16 cellular contexts compared by ENCODE assay signal in genomic region chr1:7255303-7256058, GRCh38.
DNase-seq lines count a peak whose midpoint lies in the region; ATAC-seq and TF ChIP-seq lines count a peak whose summit lies in the region.
"Had no signal": no experiment of that assay in that cellular context is flagged by ENCODE, and none has a peak within 500 bp of the region (broad histone marks: within the 10 kb centered on the region; RNA-seq: fewer than 3 reads in every experiment).

No MANE protein-coding gene starts in this region.

- H3K27ac Mint-ChIP-seq in stimulated activated naive CD8-positive, alpha-beta T cell treated with anti-CD3 and anti-CD28 coated beads, Interleukin-15, amount 100 ng/mL, for 72 hours, result no peak overlapping the region
- H3K27ac Mint-ChIP-seq: stimulated activated naive B cell treated with anti-CD40 and anti-IgM and Interleukin-4, amounts not matched to agents 10 μg/mL and 1 μg/mL and 100 μg/mL, for 72 hours had no signal

- TF ChIP-seq CTCF in RWPE2 (IDR thresholded peaks at IDR 0.05; ENCODE audit: poor library complexity, severe bottlenecking) (no peak), fibroblast of the aortic adventitia (IDR thresholded peaks at IDR 0.05; ENCODE audit: insufficient read depth, low read length) (no peak)

- H3K4me3 Mint-ChIP-seq in stimulated activated naive CD8-positive, alpha-beta T cell treated with anti-CD3 and anti-CD28 coated beads, Interleukin-15, amount 100 ng/mL, for 72 hours, result no peak overlapping the region
- H3K4me3 Mint-ChIP-seq: stimulated activated naive B cell treated with anti-CD40 and anti-IgM and Interleukin-4, amounts not matched to agents 10 μg/mL and 1 μg/mL and 100 μg/mL, for 72 hours had no signal

- no peaks in the 10 kb centered on the region for H3K9me3 Mint-ChIP-seq in stimulated activated naive CD8-positive, alpha-beta T cell treated with anti-CD3 and anti-CD28 coated beads, Interleukin-15, amount 100 ng/mL, for 72 hours
- H3K9me3 Mint-ChIP-seq: stimulated activated naive B cell treated with anti-CD40 and anti-IgM and Interleukin-4, amounts not matched to agents 10 μg/mL and 1 μg/mL and 100 μg/mL, for 72 hours had no signal

- no peaks in the 10 kb centered on the region for H3K9me3 ChIP-seq in RWPE2 (ENCODE audit: severe bottlenecking)
- H3K9me3 ChIP-seq: adrenal gland, SJSA1 had no signal

- DNase-seq in stimulated activated naive CD8-positive, alpha-beta T cell treated with anti-CD3 and anti-CD28 coated beads, Interleukin-15, Interleukin-2, amounts not matched to agents 100 U/mL and 50 U/mL, for 24 hours, result no peak
- DNase-seq in stimulated activated naive CD8-positive, alpha-beta T cell treated with anti-CD3 and anti-CD28 coated beads, Interleukin-15, amount 100 ng/mL, for 72 hours, result no peak
- DNase-seq in RWPE2 (ENCODE audit: low spot score), result no peak
- DNase-seq in fibroblast of the aortic adventitia (ENCODE audit: low read depth), result peak; percentile 15
- DNase-seq in NCI-H2107 (lab: John Stamatoyannopoulos, UW), result no peak
- no peak for DNase-seq in left ventricle myocardium superior
- DNase-seq: activated CD4-positive, alpha-beta T cell treated with anti-CD3 and anti-CD28 coated beads, Interleukin-2, amount 50 U/mL, for 48 hours; COR-L47; GDM1; NCI-H1105 treated with DMSO at 0.1 percent for 48 hours; small intestine; stimulated activated naive B cell treated with anti-CD40 and anti-IgM and Interleukin-4, amounts not matched to agents 10 μg/mL and 1 μg/mL and 100 μg/mL, for 72 hours had no signal

- peaks cover 8% of the 10 kb centered on the region for H3K4me1 ChIP-seq in RWPE2 (ENCODE audit: insufficient read depth, poor library complexity, severe bottlenecking)
- H3K4me1 ChIP-seq: adrenal gland had no signal

- no peak overlapping the region for H3K27ac ChIP-seq in RWPE2 (ENCODE audit: poor library complexity, severe bottlenecking)
- H3K27ac ChIP-seq: adrenal gland, SJSA1 had no signal

- intact Hi-C loops in left ventricle myocardium superior (cut with micrococcal nuclease), result no loop called here

- no peaks in the 10 kb centered on the region for H3K36me3 ChIP-seq in RWPE2 (ENCODE audit: low read depth)
- H3K36me3 ChIP-seq: adrenal gland, SJSA1 had no signal

- H3K4me1 Mint-ChIP-seq in stimulated activated naive CD8-positive, alpha-beta T cell treated with anti-CD3 and anti-CD28 coated beads, Interleukin-15, amount 100 ng/mL, for 72 hours, result no peaks in the 10 kb centered on the region
- H3K4me1 Mint-ChIP-seq: stimulated activated naive B cell treated with anti-CD40 and anti-IgM and Interleukin-4, amounts not matched to agents 10 μg/mL and 1 μg/mL and 100 μg/mL, for 72 hours had no signal

- H3K4me3 ChIP-seq in RWPE2 (ENCODE audit: severe bottlenecking) (no peak overlapping the region), fibroblast of the aortic adventitia (ENCODE audit: low read depth, low read length) (no peak overlapping the region)
- H3K4me3 ChIP-seq: adrenal gland, SJSA1 had no signal

- H3K27me3 Mint-ChIP-seq in stimulated activated naive CD8-positive, alpha-beta T cell treated with anti-CD3 and anti-CD28 coated beads, Interleukin-15, amount 100 ng/mL, for 72 hours, result peaks cover 23% of the 10 kb centered on the region

- no peaks in the 10 kb centered on the region for H3K27me3 ChIP-seq in RWPE2 (ENCODE audit: insufficient read depth, poor library complexity, severe bottlenecking)
- H3K27me3 ChIP-seq: adrenal gland, SJSA1 had no signal

- ATAC-seq in stimulated activated naive CD8-positive, alpha-beta T cell treated with anti-CD3 and anti-CD28 coated beads, Interleukin-15, Interleukin-2, amounts not matched to agents 100 U/mL and 50 U/mL, for 24 hours, result peak; percentile 49
- no peak for ATAC-seq in stimulated activated naive CD8-positive, alpha-beta T cell treated with anti-CD3 and anti-CD28 coated beads, Interleukin-15, amount 100 ng/mL, for 72 hours
- ATAC-seq in RWPE2 (ENCODE audit: low read depth) (peak; percentile 58), HG02588 (IDR thresholded peaks at IDR 0.05; ENCODE audit: unreplicated experiment) (no peak), left ventricle myocardium superior (no peak), HG03025 (IDR thresholded peaks at IDR 0.05; ENCODE audit: low FRiP score, unreplicated experiment) (no peak)
- ATAC-seq: stimulated activated naive B cell treated with anti-CD40 and anti-IgM and Interleukin-4, amounts not matched to agents 10 μg/mL and 1 μg/mL and 100 μg/mL, for 72 hours had no signal

Comparison
In these comparisons a context has a peak if more than half of its experiments do, and no peak if none do; other contexts are left out.
1. ATAC-seq: peak in stimulated activated naive CD8-positive, alpha-beta T cell treated with anti-CD3 and anti-CD28 coated beads, Interleukin-15, Interleukin-2, amounts not matched to agents 100 U/mL and 50 U/mL, for 24 hours (single experiment) and RWPE2 (single experiment); none in stimulated activated naive CD8-positive, alpha-beta T cell treated with anti-CD3 and anti-CD28 coated beads, Interleukin-15, amount 100 ng/mL, for 72 hours (single experiment), HG02588 (single experiment), left ventricle myocardium superior (single experiment) and HG03025 (single experiment).